In the genomic region with DNA sequence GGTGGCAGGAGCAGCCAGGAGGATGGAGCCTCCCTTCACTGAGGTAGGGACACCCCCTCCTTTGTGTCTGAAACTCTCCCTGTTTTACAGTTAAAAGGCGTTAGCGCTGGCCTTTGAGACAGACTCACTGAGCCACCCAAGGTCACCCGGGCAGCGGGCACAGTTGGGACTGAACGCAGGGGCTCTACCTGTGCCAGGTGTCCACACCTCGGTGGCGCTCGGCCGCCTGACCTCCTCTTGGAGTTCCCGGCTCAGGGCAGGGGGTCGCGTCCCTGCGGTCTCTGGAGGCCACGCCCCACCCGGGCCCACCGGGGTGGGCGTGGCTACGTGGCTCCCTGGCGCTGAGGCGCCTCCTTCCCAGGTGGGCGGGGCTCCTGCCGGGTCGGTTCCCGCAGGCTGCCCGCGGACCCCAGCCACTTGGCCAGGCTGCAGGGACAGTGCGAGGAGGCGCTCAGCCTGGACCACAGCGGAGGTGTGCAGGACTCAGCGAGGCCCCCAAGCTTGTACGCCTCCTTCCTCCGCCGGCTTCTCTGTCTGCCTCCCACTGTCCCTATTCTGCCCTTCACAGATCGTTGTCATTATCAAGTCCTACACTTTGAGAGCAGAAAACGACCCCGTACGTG, we compare ENCODE assay signal across 10 cellular contexts. TPM values are rescaled to one million over a fixed set of nuclear protein-coding genes. Genes with fewer than 3 reads are reported as not detected.
DNase-seq lines count a peak whose midpoint lies in the region; ATAC-seq and TF ChIP-seq lines count a peak whose summit lies in the region.
"Had no signal": no experiment of that assay in that cellular context is flagged by ENCODE, and none has a peak within 500 bp of the region (broad histone marks: within the 10 kb centered on the region; RNA-seq: fewer than 3 reads in every experiment).

No MANE protein-coding gene starts in this region.

- H3K9me2 ChIP-seq in hepatocyte (replicated peaks; ENCODE audit: insufficient read depth), result no peaks in the 10 kb centered on the region

- H3K36me3 ChIP-seq in ES-I3 (ENCODE audit: insufficient read depth, low read length) (no peaks in the 10 kb centered on the region), Peyer's patch (no peaks in the 10 kb centered on the region), hepatocyte (replicated peaks; ENCODE audit: insufficient read depth, low read depth) (no peaks in the 10 kb centered on the region), psoas muscle (ENCODE audit: insufficient read depth in 1 of 2, low read depth in 1 of 2) (no peaks in the 10 kb centered on the region)
- H3K36me3 ChIP-seq: heart left ventricle, MG63, prostate gland had no signal

- no peak for TF ChIP-seq POLR2A in Peyer's patch (IDR thresholded peaks at IDR 0.05)

- H3K9me3 ChIP-seq in ES-I3 (ENCODE audit: control insufficient read depth, insufficient read depth, low read length) (no peaks in the 10 kb centered on the region), Peyer's patch (no peaks in the 10 kb centered on the region), hepatocyte (ENCODE audit: low read depth) (no peaks in the 10 kb centered on the region), psoas muscle (no peaks in the 10 kb centered on the region)
- H3K9me3 ChIP-seq: MG63, prostate gland had no signal

- H3K27ac ChIP-seq in Peyer's patch, result no peak overlapping the region
- H3K27ac ChIP-seq in hepatocyte, result no peak overlapping the region
- H3K27ac ChIP-seq in psoas muscle, result no peak overlapping the region
- H3K27ac ChIP-seq: heart left ventricle, prostate gland had no signal

- H3K4me3 ChIP-seq in Peyer's patch (peak overlapping the region in 3 of 4 donors; percentile 19 to 32 (median 26)), hepatocyte (no peak overlapping the region), psoas muscle (peak overlapping the region; percentile 36), foreskin fibroblast (ENCODE audit: low read depth in 1 of 2, low read length in 2 of 2) (no peak overlapping the region)
- H3K4me3 ChIP-seq: MG63, prostate gland had no signal

- peak overlapping the region; percentile 73 for H3K9ac ChIP-seq in ES-I3 (ENCODE audit: low read depth, low read length)

- H4K20me1 ChIP-seq in hepatocyte (ENCODE audit: insufficient read depth, poor library complexity, severe bottlenecking), result no peaks in the 10 kb centered on the region

- WGBS in hepatocyte (ENCODE audit: low lambda C conversion rate, missing lambda C conversion rate), result 2% methylated on average over 36 of the region's 37 CpGs
- WGBS in psoas muscle, 3 donors, result 3 to 5% (median 3%) methylated on average over 29 to 37 of the region's 37 CpGs

- peaks cover 0 to 11% of the 10 kb centered on the region in 2 donors for H3K27me3 ChIP-seq in Peyer's patch
- peaks cover 48% of the 10 kb centered on the region for H3K27me3 ChIP-seq in hepatocyte
- H3K27me3 ChIP-seq in psoas muscle (ENCODE audit: insufficient read depth in 3 of 3, low read length in 2 of 3), result peaks cover 0 to 50% (median 16%) of the 10 kb centered on the region in 3 donors
- H3K27me3 ChIP-seq: MG63 had no signal

- ATAC-seq in psoas muscle (no peak), HG03159 (IDR thresholded peaks at IDR 0.05; ENCODE audit: unreplicated experiment) (no peak)
- ATAC-seq: heart left ventricle had no signal

- H3K4me1 ChIP-seq in ES-I3 (ENCODE audit: insufficient read depth, low read length) (no peaks in the 10 kb centered on the region), Peyer's patch (peaks cover 0 to 7% (median 2%) of the 10 kb centered on the region in 4 donors), hepatocyte (ENCODE audit: insufficient read depth) (peaks cover 6% of the 10 kb centered on the region), psoas muscle (peaks cover 6% of the 10 kb centered on the region)
- H3K4me1 ChIP-seq: prostate gland had no signal

- TF ChIP-seq CTCF in Peyer's patch (IDR thresholded peaks at IDR 0.05) (no peak), hepatocyte (IDR thresholded peaks at IDR 0.05; ENCODE audit: poor library complexity) (no peak), psoas muscle (IDR thresholded peaks at IDR 0.05) (no peak), foreskin fibroblast (IDR thresholded peaks at IDR 0.05; ENCODE audit: low read depth, low read length) (no peak)

- H3K4me2 ChIP-seq in hepatocyte, result peak overlapping the region; percentile 75

- intact Hi-C loops in psoas muscle (cut with DNase I), result no loop called here

- no peaks in the 10 kb centered on the region for H3K79me2 ChIP-seq in hepatocyte

- DNase-seq in Peyer's patch (no peak), hepatocyte (ENCODE audit: low spot score) (peak; percentile 22), psoas muscle (no peak), NCI-H128 (lab: John Stamatoyannopoulos, UW; ENCODE audit: unreplicated experiment) (no peak), foreskin fibroblast (no peak)
- DNase-seq: heart left ventricle, MG63 had no signal

- no peak overlapping the region for H2AFZ ChIP-seq in hepatocyte

RNA-seq across cellular contexts. Expression of a gene that starts 39.9 kb away (rescaled TPM):
- total RNA-seq in Peyer's patch (under 1 TPM in 1 of 4 donors, not detected in 3; 0.27 TPM), hepatocyte (not detected in 2 replicates), psoas muscle (under 1 TPM; 0.15 to 0.69 (median 0.31) TPM)
- polyA plus RNA-seq in hepatocyte (not detected in 2 replicates), psoas muscle (under 1 TPM; 0.08 to 0.78 (median 0.12) TPM)
- total RNA-seq: prostate gland had no signal

Comparison
In these comparisons a context has a peak if more than half of its experiments do, and no peak if none do; other contexts are left out.
1. H3K4me3 ChIP-seq: peak in Peyer's patch (3 of 4) and psoas muscle (single experiment); none in hepatocyte (single experiment) and foreskin fibroblast (0 of 2).